Comparison of ENCODE assay signal across 18 cellular contexts in the genomic region with DNA sequence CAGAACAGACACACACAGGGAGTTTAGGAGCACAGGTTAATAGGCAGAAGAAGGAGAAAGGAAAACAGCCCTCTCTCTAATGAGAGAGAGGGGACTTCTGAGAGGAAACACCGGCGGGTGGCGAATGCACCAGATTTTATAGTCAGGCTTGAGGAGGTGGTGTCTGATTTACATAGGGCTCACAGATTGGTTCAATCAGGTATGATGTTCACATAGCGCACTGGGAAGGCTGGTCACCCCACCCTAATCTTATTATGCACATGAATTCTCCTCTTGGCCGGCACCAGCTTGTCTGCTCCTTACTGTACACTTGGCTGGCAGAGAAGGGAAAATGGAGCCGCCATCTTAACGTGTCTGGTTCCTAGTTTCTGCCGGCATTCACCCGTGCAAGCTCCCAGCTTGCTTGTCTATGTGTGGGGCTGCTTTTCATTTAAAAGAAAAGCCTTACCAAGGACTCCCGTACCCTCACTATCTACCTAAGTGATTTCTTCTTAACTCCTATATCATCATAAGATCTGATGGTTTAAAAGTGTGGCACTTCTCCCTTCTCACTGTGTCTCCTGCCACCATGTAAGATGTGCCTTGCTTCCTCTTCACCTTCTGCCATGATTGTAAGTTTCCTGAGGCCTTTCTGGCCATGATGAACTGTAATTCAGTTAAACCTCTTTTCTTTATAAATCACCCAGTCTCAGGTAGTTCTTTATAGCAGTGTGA.
"Had no signal": no experiment of that assay in that cellular context is flagged by ENCODE, and none has a peak within 500 bp of the region (broad histone marks: within the 10 kb centered on the region; RNA-seq: fewer than 3 reads in every experiment).

No MANE protein-coding gene starts in this region.

- H3K27ac ChIP-seq: coronary artery, gastrocnemius medialis, heart left ventricle, left lung, spleen, upper lobe of right lung, VCaP had no signal

- H3K27me3 Mint-ChIP-seq: brain had no signal

- DNase-seq: activated CD4-positive, alpha-beta T cell treated with anti-CD3 and anti-CD28 coated beads, Interleukin-2, amount 50 U/mL, for 4 hours; activated naive CD4-positive, alpha-beta T cell; activated naive CD8-positive, alpha-beta T cell treated with anti-CD3 and anti-CD28 coated beads, Interleukin-2, amount 10 ng/mL, durations not matched to agents 7 days and 5 days; central memory CD4-positive, alpha-beta T cell; gastrocnemius medialis; heart left ventricle; kidney; left lung; nephron progenitor cell; nucleus accumbens; posterior cingulate gyrus; spleen; stimulated activated naive CD4-positive, alpha-beta T cell; upper lobe of right lung had no signal

- H3K9me3 Mint-ChIP-seq: activated T-helper 17 cell treated with anti-CD3 and anti-CD28 coated beads, Interleukin-2, amount 50 U/mL, for 72 hours had no signal

- H3K4me3 Mint-ChIP-seq: activated naive CD8-positive, alpha-beta T cell treated with anti-CD3 and anti-CD28 coated beads, Interleukin-2, amount 10 ng/mL, durations not matched to agents 7 days and 5 days; activated T-helper 17 cell treated with anti-CD3 and anti-CD28 coated beads, Interleukin-2, amount 50 U/mL, for 72 hours; brain; nephron progenitor cell had no signal

- H3K4me1 Mint-ChIP-seq: activated T-helper 17 cell treated with anti-CD3 and anti-CD28 coated beads, Interleukin-2, amount 50 U/mL, for 72 hours; nephron progenitor cell had no signal

- H3K36me3 ChIP-seq: gastrocnemius medialis, heart left ventricle, left lung, spleen, upper lobe of right lung had no signal

- ATAC-seq: activated T-helper 17 cell treated with anti-CD3 and anti-CD28 coated beads, Interleukin-2, amount 50 U/mL, for 72 hours; gastrocnemius medialis; heart left ventricle; left lung; upper lobe of right lung had no signal

- H3K36me3 Mint-ChIP-seq: activated naive CD8-positive, alpha-beta T cell treated with anti-CD3 and anti-CD28 coated beads, Interleukin-2, amount 10 ng/mL, durations not matched to agents 7 days and 5 days had no signal

- H3K4me1 ChIP-seq: gastrocnemius medialis, left lung, upper lobe of right lung had no signal

- H3K9me3 ChIP-seq: gastrocnemius medialis, left lung, spleen, upper lobe of right lung had no signal

- H3K27ac Mint-ChIP-seq: activated naive CD8-positive, alpha-beta T cell treated with anti-CD3 and anti-CD28 coated beads, Interleukin-2, amount 10 ng/mL, durations not matched to agents 7 days and 5 days; activated T-helper 17 cell treated with anti-CD3 and anti-CD28 coated beads, Interleukin-2, amount 50 U/mL, for 72 hours; brain; nephron progenitor cell had no signal

- H3K4me3 ChIP-seq: coronary artery, gastrocnemius medialis, heart left ventricle, left lung, spleen, upper lobe of right lung had no signal
